Comparison of ENCODE assay signal across 17 cellular contexts in genomic region chr15:28914046-28914445, GRCh38.
"Had no signal": no experiment of that assay in that cellular context is flagged by ENCODE, and none has a peak within 500 bp of the region (broad histone marks: within the 10 kb centered on the region; RNA-seq: fewer than 3 reads in every experiment).

No MANE protein-coding gene starts in this region.

- H3K27me3 Mint-ChIP-seq: activated CD4-positive, alpha-beta memory T cell treated with anti-CD3 and anti-CD28 coated beads, Interleukin-2, amount 10 ng/mL, durations not matched to agents 7 days and 5 days; stimulated activated memory B cell treated with anti-CD40 and anti-IgM and Interleukin-4, amounts not matched to agents 10 μg/mL and 1 μg/mL and 100 μg/mL, for 72 hours had no signal

- H3K27ac ChIP-seq: coronary artery, ovary, SJSA1, transverse colon had no signal

- H3K4me3 ChIP-seq: coronary artery, ovary, SJSA1, transverse colon had no signal

- ATAC-seq: left ventricle myocardium superior; stimulated activated memory B cell treated with anti-CD40 and anti-IgM and Interleukin-4, amounts not matched to agents 10 μg/mL and 1 μg/mL and 100 μg/mL, for 72 hours had no signal

- H3K36me3 Mint-ChIP-seq: memory B cell; stimulated activated memory B cell treated with anti-CD40 and anti-IgM and Interleukin-4, amounts not matched to agents 10 μg/mL and 1 μg/mL and 100 μg/mL, for 72 hours had no signal

- H3K4me3 Mint-ChIP-seq: activated CD4-positive, alpha-beta memory T cell treated with anti-CD3 and anti-CD28 coated beads, Interleukin-2, amount 10 ng/mL, durations not matched to agents 7 days and 5 days; activated T-cell treated with anti-CD3 and anti-CD28 coated beads, Interleukin-2, amount 50 U/mL, for 72 hours; memory B cell; stimulated activated memory B cell treated with anti-CD40 and anti-IgM and Interleukin-4, amounts not matched to agents 10 μg/mL and 1 μg/mL and 100 μg/mL, for 72 hours; WTC11 had no signal

- H3K4me1 ChIP-seq: SJSA1, transverse colon had no signal

- DNase-seq: activated CD4-positive, alpha-beta memory T cell treated with anti-CD3 and anti-CD28 coated beads, Interleukin-2, amount 10 ng/mL, durations not matched to agents 7 days and 5 days; activated CD4-positive, alpha-beta T cell treated with anti-CD3 and anti-CD28 coated beads for 4 hours; activated naive CD4-positive, alpha-beta T cell treated with Interleukin-2 at 50 U/mL for 16 hours; activated T-cell treated with anti-CD3 and anti-CD28 coated beads, Interleukin-2, amount 50 U/mL, for 72 hours; foreskin fibroblast; hypothalamus; left ventricle myocardium superior; ovary; stimulated activated CD4-positive, alpha-beta T cell treated with anti-CD3 and anti-CD28 coated beads, Interleukin-12 subunit alpha, Interleukin-12 subunit beta, amount 100 ng/mL, for 4 hours; stimulated activated CD4-positive, alpha-beta T cell treated with anti-CD3 and anti-CD28 coated beads, Interleukin-2, amount 100 ng/mL, for 24 hours; T-helper 2 cell; transverse colon had no signal

- H3K27ac Mint-ChIP-seq: activated CD4-positive, alpha-beta memory T cell treated with anti-CD3 and anti-CD28 coated beads, Interleukin-2, amount 10 ng/mL, durations not matched to agents 7 days and 5 days; activated T-cell treated with anti-CD3 and anti-CD28 coated beads, Interleukin-2, amount 50 U/mL, for 72 hours; memory B cell; stimulated activated memory B cell treated with anti-CD40 and anti-IgM and Interleukin-4, amounts not matched to agents 10 μg/mL and 1 μg/mL and 100 μg/mL, for 72 hours; WTC11 had no signal

- H3K9me3 Mint-ChIP-seq: activated CD4-positive, alpha-beta memory T cell treated with anti-CD3 and anti-CD28 coated beads, Interleukin-2, amount 10 ng/mL, durations not matched to agents 7 days and 5 days; activated T-cell treated with anti-CD3 and anti-CD28 coated beads, Interleukin-2, amount 50 U/mL, for 72 hours; memory B cell had no signal

- H3K36me3 ChIP-seq: ovary, transverse colon had no signal

- H3K9me3 ChIP-seq: ovary, transverse colon had no signal

- H3K27me3 ChIP-seq: ovary, SJSA1, transverse colon had no signal

- H3K4me1 Mint-ChIP-seq: memory B cell; stimulated activated memory B cell treated with anti-CD40 and anti-IgM and Interleukin-4, amounts not matched to agents 10 μg/mL and 1 μg/mL and 100 μg/mL, for 72 hours had no signal
